Comparison of ENCODE assay signal across 8 cellular contexts in genomic region chr15:98668566-98669308, GRCh38. TPM values are rescaled to one million over a fixed set of nuclear protein-coding genes. Genes with fewer than 3 reads are reported as not detected.
A peak's percentile ranks its signal among the peaks of the same experiment; 100 is the strongest.
DNase-seq lines count a peak whose midpoint lies in the region; ATAC-seq and TF ChIP-seq lines count a peak whose summit lies in the region.

No MANE protein-coding gene starts in this region.

- H3K4me3 ChIP-seq in SK-N-SH (ENCODE audit: low read depth in 2 of 2, low read length in 1 of 2) (no peak overlapping the region), mammary epithelial cell (replicated peaks in 1 of 3; ENCODE audit: insufficient read depth in 1 of 3, low read depth in 2 of 3, low read length in 3 of 3) (no peak overlapping the region), skeletal muscle satellite cell (ENCODE audit: low read length) (peak overlapping the region; percentile 20), dorsolateral prefrontal cortex (peak overlapping the region in 1 of 59 donors; percentile 8)

- 31% methylated on average over 10 of the region's 10 CpGs for WGBS in SK-N-SH (ENCODE audit: low lambda C conversion rate)
- WGBS in mammary epithelial cell (ENCODE audit: low coverage, missing lambda C conversion rate), result 24% methylated on average over 10 of the region's 10 CpGs

- peak overlapping the region; percentile 5; the same call in 1 of the 2 replicates for H3K9ac ChIP-seq in SK-N-SH
- peak overlapping the region; percentile 82 for H3K9ac ChIP-seq in mammary epithelial cell (ENCODE audit: insufficient read depth, low read length)
- H3K9ac ChIP-seq in skeletal muscle satellite cell (ENCODE audit: low read depth, low read length), result peak overlapping the region; percentile 23

- no peaks in the 10 kb centered on the region for H3K9me2 ChIP-seq in SK-N-SH

- in situ Hi-C loops in mammary epithelial cell (cut with MboI; ENCODE audit: low sequenced_read_pairs in 2 of 2), result no loop called here

- intact Hi-C loops in mammary epithelial cell (cut with micrococcal nuclease) (no loop called here), dorsolateral prefrontal cortex (cut with DNase I) (loop anchor here in 1 of 2 donors (10.0 kb wide), 1 partner anchor 224 kb away; no protein-coding TSS in a partner anchor)

- TSS peak; percentile 50 for BruUV-seq in mammary epithelial cell (replicated peaks; lab: Mats Ljungman, UMichigan)

- no peaks in the 10 kb centered on the region for H3K36me3 ChIP-seq in SK-N-SH (replicated peaks in 1 of 2; ENCODE audit: control insufficient read depth in 1 of 2, insufficient read depth in 2 of 2, low read length in 1 of 2)
- no peaks in the 10 kb centered on the region for H3K36me3 ChIP-seq in mammary epithelial cell (ENCODE audit: insufficient read depth, low read length)
- no peaks in the 10 kb centered on the region for H3K36me3 ChIP-seq in skeletal muscle satellite cell (ENCODE audit: insufficient read depth, low read length)

- CTCF ChIA-PET in SK-N-SH (lab: Yijun Ruan, JAX), result interaction anchor here (0.6 to 1.1 kb wide), 3 partner anchors 9 to 236 kb away, joined by 3 to 7 read pairs (median 4); no protein-coding TSS in a partner anchor
- CTCF ChIA-PET in mammary epithelial cell (lab: Charles Lee; ENCODE audit: low non-redundant PET), result interaction anchor here (0.6 kb wide), 1 partner anchor 17 kb away, joined by 5 read pairs; no protein-coding TSS in a partner anchor

- TF ChIP-seq CTCF in SK-N-SH (IDR thresholded peaks at IDR 0.05) (no peak), mammary epithelial cell (conservative IDR thresholded peaks at IDR 0.05 in 1 of 2, IDR thresholded peaks at IDR 0.05 in 1 of 2; ENCODE audit: extremely low read depth in 1 of 2, insufficient read depth in 1 of 2, low read depth in 1 of 2, low read length in 2 of 2) (no peak), dorsolateral prefrontal cortex (IDR thresholded peaks at IDR 0.05 in 54 of 56, conservative IDR thresholded peaks at IDR 0.05 in 2 of 56; ENCODE audit: low read depth in 1 of 56, partially characterized antibody in 56 of 56) (no peak)

- no peak overlapping the region for H2AFZ ChIP-seq in SK-N-SH (ENCODE audit: low read depth)
- peak overlapping the region; percentile 4 for H2AFZ ChIP-seq in mammary epithelial cell (ENCODE audit: low read depth, low read length)

- no peak for TF ChIP-seq EP300 in SK-N-SH (IDR thresholded peaks at IDR 0.05; ENCODE audit: borderline replicate concordance in 1 of 2, low read depth in 1 of 2, low read length in 1 of 2)

- dilution Hi-C loops in mammary epithelial cell (cut with HindIII; ENCODE audit: low sequenced_read_pairs), result no loop called here

- H3K9me3 ChIP-seq in SK-N-SH, result no peaks in the 10 kb centered on the region
- H3K9me3 ChIP-seq in mammary epithelial cell (replicated peaks; ENCODE audit: insufficient read depth, low read length), result no peaks in the 10 kb centered on the region
- no peaks in the 10 kb centered on the region for H3K9me3 ChIP-seq in skeletal muscle satellite cell (replicated peaks; ENCODE audit: low read length)

- ATAC-seq in GM19395 (IDR thresholded peaks at IDR 0.05; ENCODE audit: unreplicated experiment) (peak; percentile 83), GM18861 (IDR thresholded peaks at IDR 0.05; ENCODE audit: unreplicated experiment) (no peak), GM21723 (IDR thresholded peaks at IDR 0.05; ENCODE audit: unreplicated experiment) (no peak)

- no peak for TF ChIP-seq RAD21 in SK-N-SH (IDR thresholded peaks at IDR 0.05; ENCODE audit: low read length)

- H3K27me3 ChIP-seq in SK-N-SH (ENCODE audit: insufficient read depth), result no peaks in the 10 kb centered on the region
- no peaks in the 10 kb centered on the region for H3K27me3 ChIP-seq in mammary epithelial cell (ENCODE audit: insufficient read depth, low read length)
- no peaks in the 10 kb centered on the region for H3K27me3 ChIP-seq in skeletal muscle satellite cell (ENCODE audit: control insufficient read depth, insufficient read depth, low read length)
- H3K27me3 ChIP-seq in dorsolateral prefrontal cortex, result no peaks in the 10 kb centered on the region

- POLR2A ChIA-PET in SK-N-SH (lab: Yijun Ruan, JAX), result no interaction called here

- no peaks in the 10 kb centered on the region for H3F3A ChIP-seq in SK-N-SH (replicated peaks; ENCODE audit: insufficient read depth)

- peaks cover 86% of the 10 kb centered on the region for H3K79me2 ChIP-seq in SK-N-SH (ENCODE audit: insufficient read depth)
- peaks cover 99% of the 10 kb centered on the region for H3K79me2 ChIP-seq in mammary epithelial cell (ENCODE audit: insufficient read depth, low read length)

- H3K4me1 ChIP-seq in SK-N-SH (ENCODE audit: control insufficient read depth in 1 of 2, insufficient read depth in 2 of 2, low read depth in 1 of 2, low read length in 1 of 2), result peaks cover 39 to 40% of the 10 kb centered on the region in 2 experiments; a peak in 3 of 4 replicates
- peaks cover 57% of the 10 kb centered on the region for H3K4me1 ChIP-seq in mammary epithelial cell (ENCODE audit: insufficient read depth, low read length)
- peaks cover 51% of the 10 kb centered on the region for H3K4me1 ChIP-seq in skeletal muscle satellite cell (ENCODE audit: control insufficient read depth, insufficient read depth, low read length)

- DNase-seq in SK-N-SH (no peak), mammary epithelial cell (peak; percentile 93), dorsolateral prefrontal cortex (no peak), NCI-H1694 (lab: John Stamatoyannopoulos, UW) (no peak)

- H3K27ac ChIP-seq in SK-N-SH (ENCODE audit: low read depth in 2 of 2, low read length in 1 of 2), result peak overlapping the region; percentile 48
- H3K27ac ChIP-seq in mammary epithelial cell (ENCODE audit: insufficient read depth, low read depth, low read length), result peak overlapping the region; percentile 95
- peak overlapping the region in 8 of 59 donors; percentile 1 to 64 (median 22) for H3K27ac ChIP-seq in dorsolateral prefrontal cortex

- peak overlapping the region; percentile 64 for H3K4me2 ChIP-seq in SK-N-SH
- H3K4me2 ChIP-seq in mammary epithelial cell (ENCODE audit: insufficient read depth, low read depth, low read length), result peak overlapping the region; percentile 69
- H3K4me2 ChIP-seq in skeletal muscle satellite cell (ENCODE audit: low read length), result peak overlapping the region; percentile 50

- peaks cover 3% of the 10 kb centered on the region; the same call in 1 of the 2 replicates for H4K20me1 ChIP-seq in SK-N-SH (ENCODE audit: insufficient read depth)
- H4K20me1 ChIP-seq in mammary epithelial cell (ENCODE audit: insufficient read depth, low read length), result no peaks in the 10 kb centered on the region

TF ChIP-seq in SK-N-SH, 30 proteins besides CTCF, POLR2A, EP300 and RAD21 (continues in another document):
- no peak for TF ChIP-seq MEF2A (IDR thresholded peaks at IDR 0.05; ENCODE audit: borderline replicate concordance, low read depth)
- peak; percentile 64 for TF ChIP-seq PBX3 (IDR thresholded peaks at IDR 0.05)
- TF ChIP-seq FOXJ3 (CRISPR knock-in tag; IDR thresholded peaks at IDR 0.05), result no peak
- no peak for TF ChIP-seq MAX (IDR thresholded peaks at IDR 0.05; ENCODE audit: low read depth)
- peak; percentile 73 for TF ChIP-seq JUND (IDR thresholded peaks at IDR 0.05)
- TF ChIP-seq NFIC (IDR thresholded peaks at IDR 0.05; ENCODE audit: borderline replicate concordance), result no peak
- peak; percentile 50; the same call in 1 of the 2 replicates for TF ChIP-seq TCF12 (IDR thresholded peaks at IDR 0.05)
- no peak for TF ChIP-seq EZH2phosphoT487 (IDR thresholded peaks at IDR 0.05; ENCODE audit: borderline replicate concordance, low read depth)
- no peak for TF ChIP-seq REST (IDR thresholded peaks at IDR 0.05; ENCODE audit: low read depth, low read length)

RNA-seq across cellular contexts. Expression of gene IGF1R, which starts 20.4 kb away (rescaled TPM):
- polyA plus RNA-seq in SK-N-SH (2012; rRNA removed) (6.4 and 9.5 TPM in 2 replicates), mammary epithelial cell (20.7 TPM)
- 4.6 and 5.5 TPM in 2 replicates for polyA plus RNA-seq in SK-N-SH (2012; cell fraction: cytosol; rRNA removed)
- polyA plus RNA-seq in SK-N-SH (2012; cell fraction: nucleus; rRNA removed), result 17.9 and 19.8 TPM in 2 replicates
- total RNA-seq in mammary epithelial cell (10 to 100 TPM; 42.3 to 60.3 TPM), dorsolateral prefrontal cortex (100 to 1,000 TPM in 17 of 120 experiments, 10 to 100 TPM in 103; 53.3 to 130 (median 84.4) TPM)
- polyA minus RNA-seq in mammary epithelial cell, result 117 TPM
- 11.2 and 25.3 TPM in 2 replicates for total RNA-seq in skeletal muscle satellite cell (2012; rRNA removed)

Comparison
In these comparisons a context has a peak if more than half of its experiments do, and no peak if none do; other contexts are left out.
1. H3K9ac ChIP-seq: peak in every context shown above with its lines; median percentile 82 in mammary epithelial cell; 23 in skeletal muscle satellite cell; 5 in SK-N-SH.